Comparison of ENCODE assay signal across 5 cellular contexts in the genomic region with DNA sequence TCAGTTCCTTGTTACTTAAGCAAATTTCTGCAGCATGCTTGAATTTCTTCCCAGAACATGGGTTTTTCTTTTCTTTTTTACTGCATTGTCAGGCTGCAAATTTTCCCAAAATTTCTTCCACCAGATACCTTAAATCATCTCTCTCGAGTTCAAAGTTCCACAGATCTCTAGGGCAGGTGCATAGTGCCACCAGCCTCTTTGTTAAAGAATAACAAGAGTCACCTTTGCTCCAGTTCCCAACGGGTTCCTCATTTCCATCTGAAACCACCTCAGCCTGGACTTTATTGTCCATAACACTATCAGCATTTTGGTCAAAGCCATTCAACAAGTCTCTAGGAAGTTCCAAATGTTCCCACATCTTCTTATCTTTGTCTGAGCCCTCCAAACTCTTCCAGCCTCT.
"Had no signal": no experiment of that assay in that cellular context is flagged by ENCODE, and none has a peak within 500 bp of the region (broad histone marks: within the 10 kb centered on the region; RNA-seq: fewer than 3 reads in every experiment).

No MANE protein-coding gene starts in this region.

- ATAC-seq: GM23338 had no signal

- H3K4me2 ChIP-seq: GM23338, KMS-11 had no signal

- H3K4me3 ChIP-seq: GM23338 had no signal

- H3K27ac ChIP-seq: KMS-11 had no signal

- H2AFZ ChIP-seq: GM23338 had no signal

- DNase-seq: H9, HCEC 1CT, KBM-7 had no signal
